Comparison of ENCODE assay signal across 1 cellular context in genomic region chr4:37644962-37645361, GRCh38.
TF ChIP-seq lines count a peak whose summit lies in the region.

No MANE protein-coding gene starts in this region.

TF ChIP-seq in WTC11, 78 proteins besides CTCF, POLR2A, EP300 and RAD21 (continued from another document):
- no peak for TF ChIP-seq PRDM15 (CRISPR knock-in tag; IDR thresholded peaks at IDR 0.05)
- no peak for TF ChIP-seq PREB (CRISPR knock-in tag; IDR thresholded peaks at IDR 0.05; ENCODE audit: borderline replicate concordance)
- no peak for TF ChIP-seq TEAD1 (CRISPR knock-in tag; IDR thresholded peaks at IDR 0.05)
- TF ChIP-seq SOX15 (CRISPR knock-in tag; IDR thresholded peaks at IDR 0.05): no peak
- no peak for TF ChIP-seq SP1 (CRISPR knock-in tag; conservative IDR thresholded peaks at IDR 0.05)
- no peak for TF ChIP-seq JAZF1 (CRISPR knock-in tag; IDR thresholded peaks at IDR 0.05)
